8 cellular contexts compared by ENCODE assay signal in the genomic region with DNA sequence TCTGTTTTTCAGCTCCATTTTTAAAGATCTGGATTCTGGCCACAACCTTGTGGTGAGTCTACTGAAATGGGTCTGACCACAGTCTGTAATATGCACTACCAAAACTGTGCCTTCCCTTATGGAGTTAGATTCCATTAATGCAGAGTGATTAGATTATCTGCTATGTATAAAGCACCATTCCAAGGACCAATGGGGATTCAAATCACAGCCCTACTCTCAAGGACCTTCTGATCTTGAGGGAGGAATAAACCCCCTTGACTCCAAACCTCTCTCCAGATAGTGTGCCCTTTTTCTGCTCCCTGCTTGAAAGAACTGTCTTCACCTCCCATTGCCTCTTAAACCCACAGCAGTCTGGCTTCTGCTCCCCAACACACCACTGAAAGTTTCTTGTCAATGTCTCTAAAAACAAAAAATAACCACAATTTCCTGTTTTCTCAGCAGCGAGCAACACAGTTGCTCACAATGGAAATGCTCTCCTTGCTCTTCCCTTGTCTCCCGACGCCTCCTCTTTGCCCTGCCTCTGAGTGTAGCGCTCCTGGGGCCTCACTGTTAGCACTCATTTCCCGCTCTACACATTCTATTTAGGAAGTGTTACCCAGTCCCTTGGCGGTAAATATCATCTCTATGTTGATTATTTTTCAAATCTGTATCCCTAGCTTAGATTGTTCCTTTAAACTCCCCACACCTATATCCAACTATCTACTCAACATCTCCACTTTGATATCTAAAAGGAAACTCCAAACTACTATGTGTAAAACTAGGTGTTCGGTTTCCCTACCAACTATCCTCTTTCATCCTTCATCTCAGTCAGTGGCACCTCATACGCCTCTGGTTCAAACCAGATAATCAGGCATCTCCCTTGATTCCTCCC. TPM values are rescaled to one million over a fixed set of nuclear protein-coding genes. Genes with fewer than 3 reads are reported as not detected.
A peak's percentile ranks its signal among the peaks of the same experiment; 100 is the strongest.
DNase-seq lines count a peak whose midpoint lies in the region; ATAC-seq and TF ChIP-seq lines count a peak whose summit lies in the region.

No MANE protein-coding gene starts in this region.

- H4K20me1 ChIP-seq in osteoblast (ENCODE audit: insufficient read depth, low read length) = peaks cover 24% of the 10 kb centered on the region

- H3K79me2 ChIP-seq in osteoblast (ENCODE audit: insufficient read depth, low read length) = peaks cover 12% of the 10 kb centered on the region

- H3K27ac ChIP-seq in osteoblast (ENCODE audit: low read depth, low read length) = no peak overlapping the region

- H3K27me3 ChIP-seq in osteoblast (ENCODE audit: insufficient read depth, low read length) = no peaks in the 10 kb centered on the region

- peak overlapping the region; percentile 2 for H3K4me3 ChIP-seq in osteoblast (ENCODE audit: insufficient read depth, low read length)

- H3K9me3 ChIP-seq in osteoblast (ENCODE audit: low read depth, low read length) = no peaks in the 10 kb centered on the region

- ATAC-seq in GM19043 (IDR thresholded peaks at IDR 0.05; ENCODE audit: low read depth, unreplicated experiment) (peak; percentile 85), HG03108 (IDR thresholded peaks at IDR 0.05; ENCODE audit: unreplicated experiment) (peak; percentile 97)

- H3K36me3 ChIP-seq in osteoblast (ENCODE audit: insufficient read depth, low read length) = no peaks in the 10 kb centered on the region

- peak; percentile 40 for DNase-seq in AG20443 (ENCODE audit: low spot score)
- DNase-seq in activated CD4-positive, alpha-beta T cell treated with anti-CD3 and anti-CD28 coated beads, Interleukin-2, amount 50 U/mL, for 1 hour = peak; percentile 8
- no peak for DNase-seq in osteoblast (ENCODE audit: insufficient read length, low spot score, missing footprints)
- DNase-seq in foreskin melanocyte = no peak
- no peak for DNase-seq in NCI-H1417 treated with DMSO at 0.1 percent for 48 hours (lab: John Stamatoyannopoulos, UW)
- DNase-seq in NCI-H1694 (lab: John Stamatoyannopoulos, UW) = no peak

- H3K4me2 ChIP-seq in osteoblast (ENCODE audit: insufficient read depth, low read length) = peak overlapping the region; percentile 60

- no peak for TF ChIP-seq CTCF in osteoblast (IDR thresholded peaks at IDR 0.05; ENCODE audit: extremely low read depth, low read depth, low read length)

- H3K4me1 ChIP-seq in osteoblast (ENCODE audit: insufficient read depth, low read length) = peaks cover 7% of the 10 kb centered on the region

- H2AFZ ChIP-seq in osteoblast (ENCODE audit: low read length) = peak overlapping the region; percentile 25

RNA-seq across cellular contexts. Expression of gene PCNX2, which starts 13.6 kb away (rescaled TPM):
- total RNA-seq in osteoblast = 56.8 and 68.4 TPM in 2 replicates

RNA-seq across cellular contexts. Expression of gene MAP3K21, which starts 45.6 kb away (rescaled TPM):
- total RNA-seq in osteoblast = under 0.01 TPM in 2 replicates

Comparison
In these comparisons a context has a peak if more than half of its experiments do, and no peak if none do; other contexts are left out.
1. DNase-seq: peak in AG20443 (single experiment) and activated CD4-positive, alpha-beta T cell treated with anti-CD3 and anti-CD28 coated beads, Interleukin-2, amount 50 U/mL, for 1 hour (single experiment); none in osteoblast (single experiment), foreskin melanocyte (single experiment), NCI-H1417 treated with DMSO at 0.1 percent for 48 hours (single experiment) and NCI-H1694 (single experiment).